ENCODE assay signal across 7 cellular contexts in the genomic region with DNA sequence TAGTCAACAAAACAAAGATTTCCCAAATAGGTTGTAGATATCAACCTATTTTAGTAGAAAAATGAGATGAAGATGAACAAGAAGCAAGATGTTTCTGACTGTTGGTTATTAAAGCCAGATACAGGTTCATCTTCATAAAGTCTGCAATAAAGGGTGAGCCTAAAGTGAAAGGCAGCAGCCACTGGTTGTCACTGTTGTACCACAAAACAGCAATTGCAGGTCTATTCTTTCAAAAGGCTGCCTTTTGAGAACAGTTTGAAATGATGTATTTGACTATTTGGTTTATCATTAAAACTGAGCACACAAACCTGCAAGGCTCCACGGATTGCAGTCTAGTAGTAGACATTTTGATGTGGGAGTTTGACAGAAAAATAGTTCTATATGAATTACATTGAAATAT.
DNase-seq lines count a peak whose midpoint lies in the region; ATAC-seq and TF ChIP-seq lines count a peak whose summit lies in the region.

No MANE protein-coding gene starts in this region.

- peaks cover 0 to 2% (median 0%) of the 10 kb centered on the region in 45 donors for H3K27me3 ChIP-seq in dorsolateral prefrontal cortex

- H3K4me3 ChIP-seq in NB4 (ENCODE audit: low read depth, low read length) (no peak overlapping the region), dorsolateral prefrontal cortex (no peak overlapping the region)

- ATAC-seq in GM18873 (IDR thresholded peaks at IDR 0.05; ENCODE audit: low FRiP score, unreplicated experiment): peak; percentile 70
- no peak for ATAC-seq in GM21619 (IDR thresholded peaks at IDR 0.05; ENCODE audit: unreplicated experiment)

- TF ChIP-seq POLR2A in NB4 (IDR thresholded peaks at IDR 0.05; ENCODE audit: extremely low read depth, insufficient read length): no peak

- TF ChIP-seq CTCF in NB4 (IDR thresholded peaks at IDR 0.05; ENCODE audit: low read depth, low read length) (no peak), dorsolateral prefrontal cortex (IDR thresholded peaks at IDR 0.05 in 54 of 56, conservative IDR thresholded peaks at IDR 0.05 in 2 of 56; ENCODE audit: low read depth in 1 of 56, partially characterized antibody in 56 of 56) (peak in 52 of 56 donors; percentile 8 to 70 (median 48))

- no peak overlapping the region for H3K27ac ChIP-seq in dorsolateral prefrontal cortex

- DNase-seq in NB4 (ENCODE audit: low read depth) (peak; percentile 1), dorsolateral prefrontal cortex (peak in 1 of 10 donors; percentile 35), pons (ENCODE audit: low spot score) (peak; percentile 60), mesenteric fat pad (ENCODE audit: low spot score) (no peak), NCI-H446 (lab: John Stamatoyannopoulos, UW) (no peak)

- intact Hi-C loops in dorsolateral prefrontal cortex (cut with DNase I): no loop called here

Comparison
In these comparisons a context has a peak if more than half of its experiments do, and no peak if none do; other contexts are left out.
1. DNase-seq: peak in NB4 (single experiment) and pons (single experiment); none in mesenteric fat pad (single experiment) and NCI-H446 (0 of 2).